ENCODE assay signal across 28 cellular contexts in genomic region chr16:66629856-66630255, GRCh38. TPM values are rescaled to one million over a fixed set of nuclear protein-coding genes. Genes with fewer than 3 reads are reported as not detected.
"Had no signal": no experiment of that assay in that cellular context is flagged by ENCODE, and none has a peak within 500 bp of the region (broad histone marks: within the 10 kb centered on the region; RNA-seq: fewer than 3 reads in every experiment).

No MANE protein-coding gene starts in this region.

- H2AFZ ChIP-seq: hepatocyte had no signal

- H3K9me3 ChIP-seq: colonic mucosa, esophagus muscularis mucosa, gastroesophageal sphincter, heart left ventricle, lower lobe of right lung had no signal

- ATAC-seq: foreskin keratinocyte, gastroesophageal sphincter, heart left ventricle, left colon, left lobe of liver, left ventricle myocardium superior, lower lobe of right lung had no signal

- H3K36me3 ChIP-seq: colonic mucosa, heart left ventricle had no signal

- H3K4me1 ChIP-seq: colonic mucosa, esophagus muscularis mucosa, foreskin keratinocyte, gastroesophageal sphincter, heart left ventricle, lower lobe of right lung had no signal

- DNase-seq: cerebellar nuclear complex; colonic mucosa; effector CD4-positive, alpha-beta T cell; effector memory CD4-positive, alpha-beta T cell; hypothalamus; immature natural killer cell; islet precursor cell; kidney; kidney glomerular epithelial cell; left colon; left ventricle myocardium superior; lower lobe of right lung; mesenchymal stem cell; midbrain had no signal

- H3K27me3 ChIP-seq: colonic mucosa, esophagus muscularis mucosa, foreskin keratinocyte, gastroesophageal sphincter, heart left ventricle, hepatocyte had no signal

- H3K4me3 ChIP-seq: colonic mucosa, esophagus muscularis mucosa, gastroesophageal sphincter, heart left ventricle, hepatocyte, lower lobe of right lung had no signal

- FAIRE-seq: endothelial cell of umbilical vein, frontal cortex, kidney had no signal

- H3K27ac ChIP-seq: colonic mucosa, esophagus muscularis mucosa, foreskin keratinocyte, gastroesophageal sphincter, heart left ventricle, hepatocyte, lower lobe of right lung had no signal

- H3K4me2 ChIP-seq: hepatocyte had no signal

RNA-seq across cellular contexts. Expression of gene CMTM2, which starts 50.6 kb away (rescaled TPM):
- total RNA-seq: chondrocyte, colonic mucosa, dermis microvascular lymphatic vessel endothelial cell, endothelial cell of umbilical vein, fibroblast of lung, fibroblast of villous mesenchyme, foreskin keratinocyte, frontal cortex, gastroesophageal sphincter, hepatocyte, left colon, left lobe of liver, left ventricle myocardium superior, lung microvascular endothelial cell, mucosa of gallbladder had no signal
- polyA plus RNA-seq: endothelial cell of umbilical vein, fibroblast of lung, foreskin keratinocyte, heart left ventricle had no signal
